ENCODE assay signal across 9 cellular contexts in genomic region chr1:44740179-44740617, GRCh38. TPM values are rescaled to one million over a fixed set of nuclear protein-coding genes. Genes with fewer than 3 reads are reported as not detected.
A peak's percentile ranks its signal among the peaks of the same experiment; 100 is the strongest.
DNase-seq lines count a peak whose midpoint lies in the region; ATAC-seq and TF ChIP-seq lines count a peak whose summit lies in the region.
"Had no signal": no experiment of that assay in that cellular context is flagged by ENCODE, and none has a peak within 500 bp of the region (broad histone marks: within the 10 kb centered on the region; RNA-seq: fewer than 3 reads in every experiment).

No MANE protein-coding gene starts in this region.

- TF ChIP-seq CTCF in PC-9 (conservative IDR thresholded peaks at IDR 0.05) (no peak), esophagus squamous epithelium (IDR thresholded peaks at IDR 0.05) (no peak), gastrocnemius medialis (IDR thresholded peaks at IDR 0.05 in 4 of 5, conservative IDR thresholded peaks at IDR 0.05 in 1 of 5) (no peak), omental fat pad (IDR thresholded peaks at IDR 0.05) (no peak)

- WGBS in esophagus squamous epithelium, 2 donors: 5 to 7% methylated on average over 12 to 14 of the region's 14 CpGs

- ATAC-seq in GM21515 (IDR thresholded peaks at IDR 0.05; ENCODE audit: unreplicated experiment) (peak; percentile 13), gastrocnemius medialis (no peak), HG03045 (IDR thresholded peaks at IDR 0.05; ENCODE audit: unreplicated experiment) (no peak), omental fat pad (ENCODE audit: low FRiP score) (no peak), left lobe of liver (no peak)

- TF ChIP-seq POLR2A in esophagus squamous epithelium (IDR thresholded peaks at IDR 0.05) (no peak), gastrocnemius medialis (IDR thresholded peaks at IDR 0.05) (no peak)

- peaks cover 59% of the 10 kb centered on the region for H3K79me2 ChIP-seq in PC-9 (ENCODE audit: low read depth)

- TSS peak; percentile 64 for BruUV-seq in PC-9 (replicated peaks; lab: Mats Ljungman, UMichigan)

- H3K9me3 ChIP-seq in PC-9 (ENCODE audit: insufficient read depth, low read depth): no peaks in the 10 kb centered on the region
- H3K9me3 ChIP-seq in esophagus squamous epithelium: no peaks in the 10 kb centered on the region
- no peaks in the 10 kb centered on the region for H3K9me3 ChIP-seq in gastrocnemius medialis

- CTCF ChIA-PET in PC-9 (lab: Charles Lee): interaction anchor here (0.6 kb wide), 1 partner anchor 8 kb away, joined by 13 read pairs; no protein-coding TSS in a partner anchor

- intact Hi-C loops in PC-9 (cut with micrococcal nuclease; ENCODE audit: unreplicated experiment): no loop called here
- intact Hi-C loops in esophagus squamous epithelium (cut with DNase I): no loop called here
- intact Hi-C loops in gastrocnemius medialis (cut with DNase I; ENCODE audit: low total_unique reads): no loop called here

- POLR2A ChIA-PET in PC-9 (lab: Charles Lee; ENCODE audit: unreplicated experiment): interaction anchor here (0.6 to 0.7 kb wide), 2 partner anchors 71 to 600 kb away, joined by 4 to 6 read pairs; partner anchors contain the start of genes MUTYH and TOE1

- peak overlapping the region; percentile 79 for H3K27ac ChIP-seq in PC-9
- H3K27ac ChIP-seq in esophagus squamous epithelium: peak overlapping the region; percentile 91 to 95 (median 92)
- H3K27ac ChIP-seq in gastrocnemius medialis: peak overlapping the region; percentile 87 to 94 (median 90)

- H3K9me2 ChIP-seq in PC-9 (ENCODE audit: insufficient read depth): no peaks in the 10 kb centered on the region

- H3K4me1 ChIP-seq in PC-9 (replicated peaks; ENCODE audit: insufficient read depth) (peaks cover 18% of the 10 kb centered on the region), esophagus squamous epithelium (peaks cover 7 to 14% (median 8%) of the 10 kb centered on the region in 3 donors), gastrocnemius medialis (peaks cover 7 to 10% of the 10 kb centered on the region in 2 donors)

- H3F3A ChIP-seq in PC-9 (ENCODE audit: insufficient read depth, low read depth): peaks cover 13% of the 10 kb centered on the region

- H3K4me2 ChIP-seq in PC-9: peak overlapping the region; percentile 89

- H2AFZ ChIP-seq in PC-9: peak overlapping the region; percentile 66

- DNase-seq in PC-9 (no peak), esophagus squamous epithelium (lab: John Stamatoyannopoulos, UW) (no peak), gastrocnemius medialis (no peak), hypothalamus (lab: John Stamatoyannopoulos, UW) (no peak), omental fat pad (ENCODE audit: low spot score) (no peak), left lobe of liver (ENCODE audit: low spot score) (no peak)

- H3K36me3 ChIP-seq in PC-9 (ENCODE audit: low read depth) (peaks cover 18% of the 10 kb centered on the region), esophagus squamous epithelium (no peaks in the 10 kb centered on the region), gastrocnemius medialis (no peaks in the 10 kb centered on the region)

- in situ Hi-C loops in gastrocnemius medialis (cut with MboI; ENCODE audit: low sequenced_read_pairs in 4 of 4): no loop called here

- no peaks in the 10 kb centered on the region for H3K27me3 ChIP-seq in PC-9 (ENCODE audit: insufficient read depth, low read depth)
- H3K27me3 ChIP-seq in esophagus squamous epithelium: no peaks in the 10 kb centered on the region
- no peaks in the 10 kb centered on the region for H3K27me3 ChIP-seq in gastrocnemius medialis

- no peaks in the 10 kb centered on the region for H4K20me1 ChIP-seq in PC-9 (ENCODE audit: insufficient read depth)

- H3K4me3 ChIP-seq in PC-9 (peak overlapping the region; percentile 65), esophagus squamous epithelium (peak overlapping the region; percentile 46 to 75 (median 60)), gastrocnemius medialis (peak overlapping the region; percentile 64 to 81 (median 74))

RNA-seq across cellular contexts. Expression of gene KIF2C, which starts 0.6 kb away (rescaled TPM):
- total RNA-seq in PC-9 (2021) (103 and 119 TPM in 2 replicates), esophagus squamous epithelium (10 to 100 TPM in 2 of 4 donors, 1 to 10 TPM in 2; 4.8 to 17.9 (median 9.4) TPM), gastrocnemius medialis (under 1 TPM in 2 of 4 donors, not detected in 2; 0.46 to 0.55 TPM), omental fat pad (1 to 10 TPM in 2 of 4 donors, under 1 TPM in 2; 0.19 to 2.8 (median 0.93) TPM), left lobe of liver (0.73 TPM)

RNA-seq across cellular contexts. Expression of gene RNU5D-1, which starts 9.2 kb away (rescaled TPM):
- total RNA-seq in PC-9 (2021): not detected in 2 replicates
- total RNA-seq in esophagus squamous epithelium: not detected
- not detected for total RNA-seq in gastrocnemius medialis
- not detected for total RNA-seq in omental fat pad
- total RNA-seq in left lobe of liver: not detected
- total RNA-seq: sciatic nerve had no signal

RNA-seq across cellular contexts. Expression of gene RPS8, which starts 35.1 kb away (rescaled TPM):
- 2,059 and 2,176 TPM in 2 replicates for total RNA-seq in PC-9 (2021)
- total RNA-seq in esophagus squamous epithelium: 1,000 to 10,000 TPM; 1,915 to 3,855 (median 2,689) TPM
- total RNA-seq in gastrocnemius medialis: 1,000 to 10,000 TPM; 1,137 to 2,085 (median 1,818) TPM
- total RNA-seq in omental fat pad: 1,000 to 10,000 TPM; 1,945 to 2,684 (median 2,276) TPM
- total RNA-seq in left lobe of liver: 471 TPM

RNA-seq across cellular contexts. Expression of gene BEST4, which starts 47.8 kb away (rescaled TPM):
- total RNA-seq in PC-9 (2021): 0.70 and 1.3 TPM in 2 replicates
- under 1 TPM in 1 of 4 donors, not detected in 3; 0.26 TPM for total RNA-seq in esophagus squamous epithelium
- total RNA-seq in gastrocnemius medialis: under 1 TPM in 1 of 4 donors, not detected in 3; 0.32 TPM
- under 1 TPM in 1 of 4 donors, not detected in 3; 0.24 TPM for total RNA-seq in omental fat pad
- total RNA-seq in left lobe of liver: 0.10 TPM

RNA-seq across cellular contexts. Expression of gene PLK3, which starts 60.0 kb away (rescaled TPM):
- 12.7 and 13.0 TPM in 2 replicates for total RNA-seq in PC-9 (2021)
- total RNA-seq in esophagus squamous epithelium: 10 to 100 TPM; 10.3 to 36.2 (median 30.7) TPM
- 1 to 10 TPM; 1.6 to 4.3 (median 3.6) TPM for total RNA-seq in gastrocnemius medialis
- 100 to 1,000 TPM in 1 of 4 donors, 10 to 100 TPM in 3; 27.6 to 156 (median 73.9) TPM for total RNA-seq in omental fat pad
- total RNA-seq in left lobe of liver: 2.3 TPM
